12 cellular contexts compared by ENCODE assay signal in the genomic region with DNA sequence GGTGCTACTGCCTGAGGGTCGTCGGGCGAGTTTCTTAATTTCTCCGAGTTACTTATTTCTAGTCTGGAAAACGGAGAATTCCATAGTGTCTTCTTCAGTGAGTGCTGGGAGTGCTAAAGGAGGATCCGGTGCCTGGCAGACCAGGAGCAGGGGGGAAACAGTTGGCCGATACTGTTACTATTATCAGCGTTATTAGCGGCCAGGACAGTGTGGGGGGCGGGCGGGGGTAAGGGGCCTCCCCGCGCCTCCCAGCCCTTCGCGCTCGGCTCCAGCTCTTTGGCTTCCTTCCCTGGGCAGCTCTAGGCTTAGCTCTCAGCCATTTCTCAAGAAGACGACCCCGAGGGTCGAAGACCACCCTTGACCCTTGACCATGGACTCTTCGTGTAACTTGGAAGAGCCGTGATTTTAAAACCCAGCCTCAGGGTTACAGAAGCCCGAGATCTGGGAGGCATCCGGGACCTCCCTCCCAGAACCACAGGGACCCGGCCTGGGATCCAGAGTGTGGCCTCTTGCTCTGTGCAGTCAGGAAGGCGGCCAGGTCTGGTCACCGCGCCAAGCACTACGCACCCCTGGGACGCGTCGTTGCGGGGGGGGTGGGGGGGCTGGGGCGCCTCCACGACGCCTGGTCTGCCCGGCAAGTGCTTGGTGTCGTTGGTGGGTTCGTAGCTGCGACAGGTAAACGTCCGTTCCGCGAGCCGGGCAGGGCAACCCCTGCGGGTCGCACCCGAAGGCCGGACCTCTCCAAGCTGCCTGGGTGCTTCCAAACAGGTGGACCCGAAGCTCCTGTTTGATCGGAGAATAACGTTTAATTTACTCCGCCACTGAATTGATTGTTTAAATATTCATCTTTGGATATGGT. TPM values are rescaled to one million over a fixed set of nuclear protein-coding genes. Genes with fewer than 3 reads are reported as not detected.
"Had no signal": no experiment of that assay in that cellular context is flagged by ENCODE, and none has a peak within 500 bp of the region (broad histone marks: within the 10 kb centered on the region; RNA-seq: fewer than 3 reads in every experiment).

No MANE protein-coding gene starts in this region.

RNA-seq across cellular contexts. Expression of gene FOXD4L6, which starts 4.0 kb away (rescaled TPM):
- total RNA-seq: body of pancreas; epithelial cell of proximal tubule; lung microvascular endothelial cell; mesenteric fat pad; mucosa of gallbladder; progenitor cell of endocrine pancreas; skeletal muscle tissue; subcutaneous adipose tissue; T-helper 1 cell treated with Interleukin-12 subunit alpha and Interleukin-12 subunit beta and Interleukin-4 antibody, amounts not matched to agents 30 ng/mL and 1 ng/mL, for 36 hours; thoracic aorta; vagina had no signal
- polyA plus RNA-seq: adipose tissue had no signal
